Comparison of ENCODE assay signal across 1 cellular context in genomic region chr12:114684098-114684869, GRCh38.
A peak's percentile ranks its signal among the peaks of the same experiment; 100 is the strongest.
TF ChIP-seq lines count a peak whose summit lies in the region.

TBX3 (minus strand) TSS chr12:114684175; CDS start chr12:114683200, 975 bp downstream.

TF ChIP-seq in HepG2, 621 proteins besides CTCF, POLR2A, EP300 and RAD21 (continued from another document):
- peak; percentile 54 for TF ChIP-seq ZNF18 (CRISPR knock-in tag; IDR thresholded peaks at IDR 0.05; ENCODE audit: insufficient replicate concordance)
- no peak for TF ChIP-seq ZNF142 (CRISPR knock-in tag; IDR thresholded peaks at IDR 0.05)
- no peak for TF ChIP-seq ZNF230 (CRISPR knock-in tag; IDR thresholded peaks at IDR 0.05)
- TF ChIP-seq ZNF121 (CRISPR knock-in tag; IDR thresholded peaks at IDR 0.05) = peak; percentile 52; the same call in 1 of the 2 replicates
- TF ChIP-seq ZNF660 (CRISPR knock-in tag; IDR thresholded peaks at IDR 0.05; ENCODE audit: borderline replicate concordance, low read depth) = no peak
